ENCODE assay signal across 12 cellular contexts in the genomic region with DNA sequence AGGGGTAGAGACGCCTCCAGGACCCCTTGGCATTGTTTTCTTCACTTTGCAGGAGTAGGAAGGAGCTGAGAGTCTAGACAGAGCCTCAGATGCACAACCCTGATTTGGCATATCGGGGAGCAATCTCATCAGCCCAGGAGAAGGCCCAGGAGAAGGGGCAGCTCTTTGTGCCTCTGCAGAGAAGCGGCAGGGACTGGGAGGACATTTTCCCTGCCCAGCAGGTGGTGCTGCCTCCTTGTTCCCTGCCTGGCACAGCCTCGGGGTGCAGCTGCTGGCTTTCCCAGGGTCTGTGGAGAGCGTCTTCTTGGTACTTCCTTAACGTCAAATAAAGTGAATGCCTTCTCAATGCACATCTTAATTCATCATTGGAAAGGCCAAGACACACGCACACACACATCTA.
DNase-seq lines count a peak whose midpoint lies in the region; ATAC-seq, FAIRE-seq and TF ChIP-seq lines count a peak whose summit lies in the region.
"Had no signal": no experiment of that assay in that cellular context is flagged by ENCODE, and none has a peak within 500 bp of the region (broad histone marks: within the 10 kb centered on the region; RNA-seq: fewer than 3 reads in every experiment).

No MANE protein-coding gene starts in this region.

- FAIRE-seq in A549 (lab: Jason Lieb, UNC) = no peak
- FAIRE-seq: endothelial cell of umbilical vein had no signal

- H4K20me1 ChIP-seq in DND-41 (ENCODE audit: insufficient read depth, low read length) = no peaks in the 10 kb centered on the region

- no peak for TF ChIP-seq EP300 in A549 (IDR thresholded peaks at IDR 0.05)

- 6% methylated on average over 7 of the region's 7 CpGs for WGBS in A549 (ENCODE audit: missing lambda C conversion rate)

- intact Hi-C loops in activated CD8-positive, alpha-beta T cell treated with anti-CD3 and anti-CD28 coated beads for 36 hours (cut with micrococcal nuclease) = no loop called here
- intact Hi-C loops in activated T-helper 1 cell treated with anti-CD3 and anti-CD28 coated beads, Interleukin-12 subunit alpha, Interleukin-12 subunit beta, Interleukin-2, Interleukin-4 antibody, amounts not matched to agents 30 ng/mL and 10 ng/mL and 1 ng/mL, durations not matched to agents 14 hours and 24 hours and 36 hours (cut with micrococcal nuclease) = loop anchor here (1.0 to 2.0 kb wide), 2 partner anchors 53 to 269 kb away; no protein-coding TSS in a partner anchor

- H3K4me1 ChIP-seq in A549 (no peaks in the 10 kb centered on the region), DND-41 (ENCODE audit: insufficient read depth, low read length) (peaks cover 3% of the 10 kb centered on the region)

- no peak for TF ChIP-seq POLR2A in A549 (IDR thresholded peaks at IDR 0.05; ENCODE audit: low read length)

- peaks cover 7% of the 10 kb centered on the region for H3K4me1 Mint-ChIP-seq in activated CD8-positive, alpha-beta T cell treated with anti-CD3 and anti-CD28 coated beads for 36 hours (ENCODE audit: low read depth)
- H3K4me1 Mint-ChIP-seq in activated T-helper 1 cell treated with anti-CD3 and anti-CD28 coated beads, Interleukin-12 subunit alpha, Interleukin-12 subunit beta, Interleukin-2, Interleukin-4 antibody, amounts not matched to agents 30 ng/mL and 10 ng/mL and 1 ng/mL, durations not matched to agents 14 hours and 24 hours and 36 hours (ENCODE audit: low read depth) = peaks cover 8% of the 10 kb centered on the region
- H3K4me1 Mint-ChIP-seq: brain, GM23338 had no signal

- POLR2A ChIA-PET in A549 (lab: Yijun Ruan, JAX) = no interaction called here
- POLR2A ChIA-PET in activated CD8-positive, alpha-beta T cell treated with anti-CD3 and anti-CD28 coated beads for 36 hours (lab: Charles Lee) = no interaction called here

- H3K9me3 ChIP-seq in A549 (no peaks in the 10 kb centered on the region), DND-41 (ENCODE audit: insufficient read depth, low read length, severe bottlenecking) (no peaks in the 10 kb centered on the region)

- DNase-seq in A549 (ENCODE audit: low read depth in 1 of 2, low spot score in 1 of 2) (peak in 1 of 2 experiments; percentile 8), DND-41 (peak; percentile 61), NCI-H1105 treated with DMSO at 0.1 percent for 48 hours (lab: John Stamatoyannopoulos, UW) (peak; percentile 33)
- peak; percentile 54 for DNase-seq in activated CD8-positive, alpha-beta T cell treated with anti-CD3 and anti-CD28 coated beads for 36 hours
- DNase-seq in activated T-helper 1 cell treated with anti-CD3 and anti-CD28 coated beads, Interleukin-12 subunit alpha, Interleukin-12 subunit beta, Interleukin-2, Interleukin-4 antibody, amounts not matched to agents 30 ng/mL and 10 ng/mL and 1 ng/mL, durations not matched to agents 14 hours and 24 hours and 36 hours (ENCODE audit: low spot score) = no peak

- TF ChIP-seq RAD21 in A549 (conservative IDR thresholded peaks at IDR 0.05 in 1 of 2, IDR thresholded peaks at IDR 0.05 in 1 of 2) = peak in 1 of 2 experiments; percentile 36; a peak in 2 of 5 replicates

- H3K79me2 ChIP-seq in DND-41 (ENCODE audit: insufficient read depth, low read length) = no peaks in the 10 kb centered on the region

- TF ChIP-seq CTCF in A549 (IDR thresholded peaks at IDR 0.05) = peak; percentile 19; the same call in 2 of the 3 replicates
- TF ChIP-seq CTCF in DND-41 (IDR thresholded peaks at IDR 0.05; ENCODE audit: borderline replicate concordance, extremely low read depth, low read length, poor library complexity, severe bottlenecking) = peak; percentile 66
- peak; percentile 35 for TF ChIP-seq CTCF in activated CD8-positive, alpha-beta T cell treated with anti-CD3 and anti-CD28 coated beads for 36 hours (IDR thresholded peaks at IDR 0.05)

- H3K36me3 ChIP-seq in DND-41 (ENCODE audit: insufficient read depth, low read length) = no peaks in the 10 kb centered on the region

- H3K9ac ChIP-seq in DND-41 (ENCODE audit: low read depth, low read length) = no peak overlapping the region

- no peak overlapping the region for H3K4me3 Mint-ChIP-seq in activated CD8-positive, alpha-beta T cell treated with anti-CD3 and anti-CD28 coated beads for 36 hours
- H3K4me3 Mint-ChIP-seq in activated T-helper 1 cell treated with anti-CD3 and anti-CD28 coated beads, Interleukin-12 subunit alpha, Interleukin-12 subunit beta, Interleukin-2, Interleukin-4 antibody, amounts not matched to agents 30 ng/mL and 10 ng/mL and 1 ng/mL, durations not matched to agents 14 hours and 24 hours and 36 hours = no peak overlapping the region
- H3K4me3 Mint-ChIP-seq: brain, GM23338 had no signal

- H3K27me3 Mint-ChIP-seq in activated CD8-positive, alpha-beta T cell treated with anti-CD3 and anti-CD28 coated beads for 36 hours = no peaks in the 10 kb centered on the region
- H3K27me3 Mint-ChIP-seq in activated T-helper 1 cell treated with anti-CD3 and anti-CD28 coated beads, Interleukin-12 subunit alpha, Interleukin-12 subunit beta, Interleukin-2, Interleukin-4 antibody, amounts not matched to agents 30 ng/mL and 10 ng/mL and 1 ng/mL, durations not matched to agents 14 hours and 24 hours and 36 hours (ENCODE audit: insufficient read depth) = peaks cover 9% of the 10 kb centered on the region
- H3K27me3 Mint-ChIP-seq: brain had no signal

- H3K27me3 ChIP-seq in DND-41 (ENCODE audit: insufficient read depth, low read length, poor library complexity) = no peaks in the 10 kb centered on the region

- no peak overlapping the region for H3K27ac Mint-ChIP-seq in activated CD8-positive, alpha-beta T cell treated with anti-CD3 and anti-CD28 coated beads for 36 hours
- H3K27ac Mint-ChIP-seq in activated T-helper 1 cell treated with anti-CD3 and anti-CD28 coated beads, Interleukin-12 subunit alpha, Interleukin-12 subunit beta, Interleukin-2, Interleukin-4 antibody, amounts not matched to agents 30 ng/mL and 10 ng/mL and 1 ng/mL, durations not matched to agents 14 hours and 24 hours and 36 hours = no peak overlapping the region
- H3K27ac Mint-ChIP-seq: brain, GM23338 had no signal

- H3K36me3 Mint-ChIP-seq in activated CD8-positive, alpha-beta T cell treated with anti-CD3 and anti-CD28 coated beads for 36 hours (ENCODE audit: low read depth) = no peaks in the 10 kb centered on the region
- H3K36me3 Mint-ChIP-seq in activated T-helper 1 cell treated with anti-CD3 and anti-CD28 coated beads, Interleukin-12 subunit alpha, Interleukin-12 subunit beta, Interleukin-2, Interleukin-4 antibody, amounts not matched to agents 30 ng/mL and 10 ng/mL and 1 ng/mL, durations not matched to agents 14 hours and 24 hours and 36 hours (ENCODE audit: low read depth) = no peaks in the 10 kb centered on the region
- H3K36me3 Mint-ChIP-seq: brain had no signal

- no peaks in the 10 kb centered on the region for H3K9me3 Mint-ChIP-seq in activated CD8-positive, alpha-beta T cell treated with anti-CD3 and anti-CD28 coated beads for 36 hours
- H3K9me3 Mint-ChIP-seq in activated T-helper 1 cell treated with anti-CD3 and anti-CD28 coated beads, Interleukin-12 subunit alpha, Interleukin-12 subunit beta, Interleukin-2, Interleukin-4 antibody, amounts not matched to agents 30 ng/mL and 10 ng/mL and 1 ng/mL, durations not matched to agents 14 hours and 24 hours and 36 hours = no peaks in the 10 kb centered on the region

- no peak overlapping the region for H2AFZ ChIP-seq in DND-41 (ENCODE audit: low read depth, low read length)
- H2AFZ ChIP-seq: GM23338 had no signal

- no peak overlapping the region for H3K4me3 ChIP-seq in A549
- no peak overlapping the region for H3K4me3 ChIP-seq in DND-41 (ENCODE audit: low read depth in 1 of 2, low read length in 2 of 2)
- H3K4me3 ChIP-seq: GM23338 had no signal

- ATAC-seq in A549 = peak; percentile 81 to 83
- ATAC-seq in DND-41 (ENCODE audit: insufficient read depth, low read depth) = peak; percentile 77
- no peak for ATAC-seq in activated CD8-positive, alpha-beta T cell treated with anti-CD3 and anti-CD28 coated beads for 36 hours
- ATAC-seq in GM19395 (IDR thresholded peaks at IDR 0.05; ENCODE audit: unreplicated experiment) = no peak
- ATAC-seq in GM19324 (IDR thresholded peaks at IDR 0.05; ENCODE audit: low FRiP score, unreplicated experiment) = no peak
- no peak for ATAC-seq in HG03095 (IDR thresholded peaks at IDR 0.05; ENCODE audit: unreplicated experiment)
- ATAC-seq: GM23338 had no signal

- CTCF ChIA-PET in A549 (lab: Yijun Ruan, JAX) = interaction anchor here (1.3 to 2.6 kb wide), 3 partner anchors 9 to 43 kb away, joined by 3 to 19 read pairs (median 4); no protein-coding TSS in a partner anchor
- CTCF ChIA-PET in activated CD8-positive, alpha-beta T cell treated with anti-CD3 and anti-CD28 coated beads for 36 hours (lab: Charles Lee) = interaction anchor here (0.7 to 2.0 kb wide), 14 partner anchors 9 to 266 kb away, joined by 3 to 9 read pairs (median 4); no protein-coding TSS in a partner anchor

- H3K27ac ChIP-seq in A549 (no peak overlapping the region), DND-41 (ENCODE audit: low read length) (no peak overlapping the region)
- H3K27ac ChIP-seq: RWPE1 had no signal

- H3K4me2 ChIP-seq in A549 = no peak overlapping the region
- no peak overlapping the region for H3K4me2 ChIP-seq in DND-41 (ENCODE audit: insufficient read depth, low read length)
- H3K4me2 ChIP-seq: GM23338 had no signal

TF ChIP-seq in A549, 52 proteins besides CTCF, POLR2A, EP300 and RAD21:
- TF ChIP-seq PHF8 (IDR thresholded peaks at IDR 0.05; ENCODE audit: borderline replicate concordance, low read depth) (no peak), NR3C1 (IDR thresholded peaks at IDR 0.05) (no peak)

Comparison
In these comparisons a context has a peak if more than half of its experiments do, and no peak if none do; other contexts are left out.
1. ATAC-seq: peak in A549 (2 of 2) and DND-41 (single experiment); none in activated CD8-positive, alpha-beta T cell treated with anti-CD3 and anti-CD28 coated beads for 36 hours (single experiment), GM19395 (single experiment), GM19324 (single experiment) and HG03095 (single experiment).
2. Peak in every context shown above with its lines, with median percentiles within 50 percentile points of each other: CTCF ChIP-seq.